In the genomic region with DNA sequence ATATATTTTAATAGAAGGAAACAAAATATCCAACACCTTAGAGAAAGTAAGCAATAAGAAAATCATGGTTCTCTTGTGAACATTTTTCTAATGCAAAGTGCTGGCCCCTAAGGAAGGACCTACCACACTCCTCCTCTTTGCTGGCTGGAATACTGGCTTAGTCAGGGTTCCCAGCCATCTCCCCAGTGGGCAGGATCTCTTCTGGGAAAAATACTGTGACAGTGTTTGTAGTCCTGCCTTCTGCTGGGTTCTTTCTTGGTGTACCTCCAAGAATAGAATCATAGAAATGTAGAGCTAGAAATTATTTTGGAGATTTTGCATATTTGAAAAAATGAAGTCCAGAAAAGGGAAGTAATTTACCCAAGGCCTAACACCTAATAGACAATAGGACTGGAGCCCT, we compare ENCODE assay signal across 6 cellular contexts.
"Had no signal": no experiment of that assay in that cellular context is flagged by ENCODE, and none has a peak within 500 bp of the region (broad histone marks: within the 10 kb centered on the region; RNA-seq: fewer than 3 reads in every experiment).

No MANE protein-coding gene starts in this region.

- ATAC-seq: GM23338, HCT116, K562 had no signal

- DNase-seq: H9, HFFc6, IMR-90 had no signal

- H2AFZ ChIP-seq: GM23338 had no signal

- H3K4me2 ChIP-seq: GM23338 had no signal

- H3K4me3 ChIP-seq: GM23338, K562 had no signal
